ENCODE assay signal across 13 cellular contexts in the genomic region with DNA sequence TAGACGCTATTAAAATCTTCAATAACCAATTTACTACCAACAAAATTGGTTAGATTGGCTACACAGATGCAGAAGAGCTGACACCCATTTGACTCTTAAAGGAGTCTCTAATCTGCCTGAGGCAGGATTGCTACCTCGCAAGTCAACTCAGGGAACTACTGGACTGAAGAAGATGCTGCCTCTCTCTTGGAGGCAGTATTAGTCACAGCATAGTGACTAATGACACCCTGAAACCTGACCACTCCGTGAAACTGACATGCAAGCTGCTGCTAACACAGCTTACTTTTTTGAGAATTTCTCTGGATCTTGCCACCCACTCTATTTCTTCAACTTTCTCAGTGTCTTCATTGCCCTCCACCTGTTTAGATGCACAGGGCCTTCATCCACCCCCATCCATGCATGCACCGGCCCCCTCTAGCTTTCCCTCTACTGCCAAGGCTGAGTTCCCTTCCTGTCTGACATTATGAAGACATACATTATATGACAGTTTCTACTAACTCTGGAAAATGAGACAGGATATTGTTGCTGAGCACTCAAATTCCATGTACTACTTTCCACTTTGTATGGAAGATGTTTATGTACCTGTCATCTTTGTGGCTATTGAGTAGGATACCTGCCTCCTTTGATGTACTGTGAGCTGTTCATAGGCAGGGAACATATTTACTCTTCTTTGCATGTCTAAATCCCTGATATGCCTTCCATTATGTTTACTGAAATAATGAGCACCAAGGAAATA.
DNase-seq lines count a peak whose midpoint lies in the region; ATAC-seq and TF ChIP-seq lines count a peak whose summit lies in the region.
"Had no signal": no experiment of that assay in that cellular context is flagged by ENCODE, and none has a peak within 500 bp of the region (broad histone marks: within the 10 kb centered on the region; RNA-seq: fewer than 3 reads in every experiment).

No MANE protein-coding gene starts in this region.

- H3K36me3 ChIP-seq in transverse colon = no peaks in the 10 kb centered on the region
- H3K36me3 ChIP-seq: neutrophil had no signal

- TF ChIP-seq CTCF in foreskin keratinocyte (conservative IDR thresholded peaks at IDR 0.05) (no peak), transverse colon (IDR thresholded peaks at IDR 0.05) (no peak)

- intact Hi-C loops in transverse colon (cut with DNase I; ENCODE audit: low total_unique reads) = no loop called here

- no peak for TF ChIP-seq POLR2A in transverse colon (IDR thresholded peaks at IDR 0.05)

- H3K9me3 ChIP-seq in transverse colon = no peaks in the 10 kb centered on the region
- H3K9me3 ChIP-seq: neutrophil had no signal

- peak; percentile 94 for ATAC-seq in foreskin keratinocyte

- TF ChIP-seq EP300 in transverse colon (IDR thresholded peaks at IDR 0.05; ENCODE audit: low read depth) = no peak

- in situ Hi-C loops in transverse colon (cut with MboI; ENCODE audit: low pct_ligation_motif_present in 1 of 4, low pct_unique_long_range_greater_than_20kb in 1 of 4, low sequenced_read_pairs in 3 of 4) = loop anchor here in 1 of 4 donors (25.0 kb wide), 1 partner anchor 1227 kb away; no protein-coding TSS in a partner anchor

- H3K4me1 ChIP-seq in foreskin keratinocyte (no peaks in the 10 kb centered on the region), transverse colon (no peaks in the 10 kb centered on the region)

- no peak overlapping the region for H3K4me3 ChIP-seq in transverse colon

- H3K27ac ChIP-seq in foreskin keratinocyte (no peak overlapping the region), transverse colon (no peak overlapping the region)
- H3K27ac ChIP-seq: neutrophil had no signal

- DNase-seq in Daoy (ENCODE audit: low read depth) = peak; percentile 35
- peak; percentile 69 for DNase-seq in HCEC 1CT
- DNase-seq in RPMI8226 = peak; percentile 84
- DNase-seq in foreskin keratinocyte = peak; percentile 12 to 51
- no peak for DNase-seq in UCSD-AML1 (lab: John Stamatoyannopoulos, UW; ENCODE audit: unreplicated experiment)
- DNase-seq in COLO668 (lab: John Stamatoyannopoulos, UW; ENCODE audit: unreplicated experiment) = no peak
- DNase-seq in NAMALWA (ENCODE audit: low spot score) = no peak
- DNase-seq in transverse colon = no peak
- DNase-seq: amygdala; NCI-H146; stimulated activated CD4-positive, alpha-beta T cell treated with anti-CD3 and anti-CD28 coated beads, Interleukin-1b, Interleukin-23, amount 100 ng/mL, for 48 hours; T-helper 9 cell had no signal

- no peaks in the 10 kb centered on the region for H3K27me3 ChIP-seq in foreskin keratinocyte
- H3K27me3 ChIP-seq in transverse colon = no peaks in the 10 kb centered on the region
- H3K27me3 ChIP-seq: neutrophil had no signal

- 88 to 89% methylated on average over 2 to 4 of the region's 4 CpGs for WGBS in transverse colon (ENCODE audit: low coverage in 1 of 2), 2 donors

Comparison
In these comparisons a context has a peak if more than half of its experiments do, and no peak if none do; other contexts are left out.
1. DNase-seq: peak in Daoy (single experiment), HCEC 1CT (single experiment), RPMI8226 (single experiment) and foreskin keratinocyte (2 of 2); none in UCSD-AML1 (single experiment), COLO668 (single experiment), NAMALWA (single experiment) and transverse colon (single experiment).